In the genomic region with DNA sequence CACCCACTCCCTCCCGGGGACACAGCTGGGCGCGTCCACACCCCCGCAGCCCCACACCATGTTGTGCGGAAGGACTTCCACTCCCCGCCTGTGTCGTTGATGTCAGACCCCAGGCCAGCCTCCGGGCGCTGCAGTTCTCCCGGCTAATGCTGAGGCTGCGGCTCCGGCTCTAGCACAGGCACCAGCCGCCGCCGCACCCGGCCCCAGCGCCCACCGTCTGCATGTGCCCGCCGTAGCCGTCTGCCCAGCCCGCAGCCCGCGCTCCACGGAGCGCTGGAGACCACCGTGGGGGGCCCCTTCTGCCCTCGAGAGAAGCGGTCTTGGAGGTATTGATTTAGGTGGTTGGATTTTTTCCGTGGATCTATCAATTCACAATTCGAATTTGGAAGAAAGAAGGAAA, we compare ENCODE assay signal across 9 cellular contexts. TPM values are rescaled to one million over a fixed set of nuclear protein-coding genes. Genes with fewer than 3 reads are reported as not detected.
DNase-seq lines count a peak whose midpoint lies in the region; ATAC-seq and TF ChIP-seq lines count a peak whose summit lies in the region.
"Not testable (repeated sequence)": the region's sequence is repeated elsewhere in the genome, so short reads cannot be mapped to it uniquely, and the experiment has no call there.
"Had no signal": no experiment of that assay in that cellular context is flagged by ENCODE, and none has a peak within 500 bp of the region (broad histone marks: within the 10 kb centered on the region; RNA-seq: fewer than 3 reads in every experiment).

No MANE protein-coding gene starts in this region.

- TF ChIP-seq POLR2A in right lobe of liver (IDR thresholded peaks at IDR 0.05); transverse colon (IDR thresholded peaks at IDR 0.05): not testable (repeated sequence)

- not testable (repeated sequence) for H3K9me2 ChIP-seq in OCI-LY7 (ENCODE audit: insufficient read depth, low read length)

- POLR2A ChIA-PET in OCI-LY7 (lab: Charles Lee), result not testable (repeated sequence)

- H3K27me3 ChIP-seq in BLaER1; right lobe of liver; psoas muscle (ENCODE audit: insufficient read depth in 3 of 3, low read length in 2 of 3); transverse colon: not testable (repeated sequence)

- BruUV-seq in OCI-LY7 (replicated peaks; lab: Mats Ljungman, UMichigan), result not testable (repeated sequence)

- not testable (repeated sequence) for H3K36me3 ChIP-seq in BLaER1; OCI-LY7 (ENCODE audit: insufficient read depth, low read length); right lobe of liver; psoas muscle (ENCODE audit: insufficient read depth in 1 of 2, low read depth in 1 of 2); transverse colon

- in situ Hi-C loops in astrocyte of the cerebellum (cut with HindIII; ENCODE audit: low sequenced_read_pairs); transverse colon (cut with MboI; ENCODE audit: low pct_ligation_motif_present in 1 of 4, low pct_unique_long_range_greater_than_20kb in 1 of 4, low sequenced_read_pairs in 3 of 4): not testable (repeated sequence)

- H3K27ac ChIP-seq in BLaER1; OCI-LY7 (ENCODE audit: low read depth, low read length, poor library complexity, severe bottlenecking); right lobe of liver; psoas muscle: not testable (repeated sequence)
- peak overlapping the region in 1 of 4 donors; percentile 42 for H3K27ac ChIP-seq in transverse colon

- intact Hi-C loops in OCI-LY7 (cut with micrococcal nuclease; ENCODE audit: unreplicated experiment); right lobe of liver (cut with DNase I); psoas muscle (cut with DNase I); transverse colon (cut with DNase I; ENCODE audit: low total_unique reads): not testable (repeated sequence)

- H3K4me1 ChIP-seq in BLaER1; OCI-LY7 (ENCODE audit: insufficient read depth, low read length, poor library complexity, severe bottlenecking); right lobe of liver; psoas muscle; transverse colon: not testable (repeated sequence)

- no CpG with 5 or more reads among the region's 31 CpGs for WGBS in right lobe of liver (ENCODE audit: insufficient coverage, low coverage, low lambda C conversion rate, missing lambda C conversion rate)
- WGBS in psoas muscle, 3 donors, result 0 to 1% methylated on average over 3 to 11 of the region's 31 CpGs; no CpG with 5 or more reads in 1 of the 3 donors
- no CpG with 5 or more reads among the region's 31 CpGs for WGBS in transverse colon (ENCODE audit: low coverage in 1 of 2), 2 donors

- TF ChIP-seq EP300 in transverse colon (IDR thresholded peaks at IDR 0.05; ENCODE audit: low read depth), result not testable (repeated sequence)

- not testable (repeated sequence) for H3K79me2 ChIP-seq in OCI-LY7 (ENCODE audit: insufficient read depth, low read depth, low read length)

- not testable (repeated sequence) for H3K9me3 ChIP-seq in BLaER1; OCI-LY7 (ENCODE audit: low read length); right lobe of liver; psoas muscle; transverse colon

- not testable (repeated sequence) for DNase-seq in OCI-LY7 (ENCODE audit: low spot score); astrocyte of the cerebellum (ENCODE audit: low read depth); fibroblast of villous mesenchyme (ENCODE audit: low read depth)
- DNase-seq in activated CD8-positive, alpha-beta memory T cell treated with anti-CD3 and anti-CD28 coated beads for 24 hours, result peak; percentile 60
- DNase-seq in right lobe of liver, result peak; percentile 23 to 42 (median 35)
- peak; percentile 17 to 41 for DNase-seq in psoas muscle
- peak; percentile 8 for DNase-seq in transverse colon

- TF ChIP-seq CTCF in OCI-LY7 (conservative IDR thresholded peaks at IDR 0.05; ENCODE audit: low read length); astrocyte of the cerebellum (IDR thresholded peaks at IDR 0.05; ENCODE audit: low read depth, low read length, missing control alignments); fibroblast of villous mesenchyme (IDR thresholded peaks at IDR 0.05; ENCODE audit: insufficient read depth, low read depth, low read length); right lobe of liver (IDR thresholded peaks at IDR 0.05); psoas muscle (IDR thresholded peaks at IDR 0.05); transverse colon (IDR thresholded peaks at IDR 0.05): not testable (repeated sequence)

- H2AFZ ChIP-seq in OCI-LY7 (ENCODE audit: low read length), result not testable (repeated sequence)

- CTCF ChIA-PET in OCI-LY7 (lab: Charles Lee; ENCODE audit: unreplicated experiment), result not testable (repeated sequence)

- H3K4me2 ChIP-seq in BLaER1 (peak overlapping the region; percentile 49; the same call in 1 of the 2 replicates), OCI-LY7 (ENCODE audit: low read length) (0 out of 2 replicates have a peak overlapping the region, but pooled peaks have one; percentile 29)

- ATAC-seq in right lobe of liver, psoas muscle: not testable (repeated sequence)

- H4K20me1 ChIP-seq in BLaER1; OCI-LY7 (ENCODE audit: insufficient read depth, low read length): not testable (repeated sequence)

- H3K9ac ChIP-seq in BLaER1, result not testable (repeated sequence)

- H3K4me3 ChIP-seq in BLaER1 (peak overlapping the region; percentile 56), OCI-LY7 (ENCODE audit: low read depth, low read length, poor library complexity, severe bottlenecking) (peak overlapping the region; percentile 34), astrocyte of the cerebellum (ENCODE audit: low read depth, low read length) (peak overlapping the region; percentile 18), fibroblast of villous mesenchyme (ENCODE audit: low read depth, low read length) (peak overlapping the region; percentile 38), right lobe of liver (peak overlapping the region in 2 of 3 donors; percentile 16 to 27), psoas muscle (peak overlapping the region; percentile 49), transverse colon (peak overlapping the region in 2 of 4 donors; percentile 20 to 36)

RNA-seq across cellular contexts. Expression of a gene that starts 2.2 kb away (rescaled TPM):
- 58.3 and 65.1 TPM in 2 replicates for total RNA-seq in OCI-LY7 (2014; rRNA removed; shearing (Covaris generic))
- 82.5 and 90.1 TPM in 2 replicates for total RNA-seq in OCI-LY7 (2022)
- 43.8 and 45.3 TPM in 2 replicates for total RNA-seq in fibroblast of villous mesenchyme
- 10 to 100 TPM in 5 of 6 experiments, 1 to 10 TPM in 1; 9.8 to 20.0 (median 15.3) TPM for total RNA-seq in right lobe of liver
- 10 to 100 TPM in 1 of 4 donors, 1 to 10 TPM in 3; 8.9 to 13.8 (median 9.6) TPM for total RNA-seq in psoas muscle
- 1 to 10 TPM; 3.1 to 3.9 (median 3.5) TPM for polyA plus RNA-seq in psoas muscle
- 10 to 100 TPM; 11.7 to 22.9 (median 19.0) TPM for total RNA-seq in transverse colon

RNA-seq across cellular contexts. Expression of a gene that starts 2.9 kb away (rescaled TPM):
- 31.0 and 35.0 TPM in 2 replicates for total RNA-seq in OCI-LY7 (2014; rRNA removed; shearing (Covaris generic))
- total RNA-seq in OCI-LY7 (2022) (60.1 and 78.2 TPM in 2 replicates), fibroblast of villous mesenchyme (2.3 and 3.5 TPM in 2 replicates), right lobe of liver (1 to 10 TPM in 2 of 6 experiments, under 1 TPM in 3, not detected in 1; 0.57 to 1.4 (median 0.95) TPM), psoas muscle (under 1 TPM in 3 of 4 donors, not detected in 1; 0.56 to 0.92 (median 0.91) TPM), transverse colon (under 1 TPM in 1 of 4 donors, not detected in 3; 0.82 TPM)
- polyA plus RNA-seq in psoas muscle, result under 1 TPM; 0.11 to 0.44 (median 0.18) TPM
- total RNA-seq: ureter had no signal
